In genomic region chr9:38066907-38067610, GRCh38 we compare ENCODE assay signal across 1 cellular context.
TF ChIP-seq lines count a peak whose summit lies in the region.

No MANE protein-coding gene starts in this region.

TF ChIP-seq in H1, 55 proteins besides CTCF, POLR2A, EP300 and RAD21 (continued from another document):
- TF ChIP-seq PHF8 (conservative IDR thresholded peaks at IDR 0.05; ENCODE audit: low read depth, low read length) (no peak), CBX8 (IDR thresholded peaks at IDR 0.05; ENCODE audit: borderline replicate concordance, low read depth, low read length) (no peak), BACH1 (IDR thresholded peaks at IDR 0.05; ENCODE audit: low read length) (no peak), CREB1 (IDR thresholded peaks at IDR 0.05) (no peak), CTBP2 (IDR thresholded peaks at IDR 0.05; ENCODE audit: borderline replicate concordance, insufficient read depth, insufficient read length, low read length) (no peak), RFX5 (IDR thresholded peaks at IDR 0.05; ENCODE audit: borderline replicate concordance, low read depth, low read length) (no peak)
